31 cellular contexts compared by ENCODE assay signal in the genomic region with DNA sequence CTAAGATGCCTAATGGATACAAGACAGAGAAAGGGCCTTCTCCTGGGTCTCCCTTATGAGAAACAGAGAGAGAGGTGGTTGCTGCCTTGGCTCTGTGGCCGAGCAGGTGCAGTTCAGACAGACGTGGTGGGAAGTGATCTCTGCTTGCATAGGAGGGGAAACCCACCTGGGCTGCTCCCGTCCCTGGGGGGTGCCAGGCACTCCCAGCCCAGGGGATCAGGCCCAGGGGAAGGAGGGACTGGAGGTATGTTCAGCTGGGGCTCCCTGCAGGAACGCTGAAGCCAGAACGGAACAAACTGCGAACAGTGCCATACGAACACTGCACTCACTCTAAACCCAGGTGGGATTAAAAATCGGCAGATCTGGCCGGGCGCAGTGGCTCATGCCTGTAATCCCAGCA. TPM values are rescaled to one million over a fixed set of nuclear protein-coding genes. Genes with fewer than 3 reads are reported as not detected.
"Had no signal": no experiment of that assay in that cellular context is flagged by ENCODE, and none has a peak within 500 bp of the region (broad histone marks: within the 10 kb centered on the region; RNA-seq: fewer than 3 reads in every experiment).

No MANE protein-coding gene starts in this region.

- H3K36me3 ChIP-seq: left lung, lower lobe of right lung, neural progenitor cell, pancreas, prostate gland, sigmoid colon, spleen, tibial nerve, upper lobe of right lung had no signal

- H3K9ac ChIP-seq: neural progenitor cell had no signal

- FAIRE-seq: islet of Langerhans, kidney, pancreas, small intestine, urothelium cell line had no signal

- ATAC-seq: left lung; lower lobe of right lung; natural killer cell; right cardiac atrium; stimulated activated memory B cell treated with anti-CD40 and anti-IgM and Interleukin-4, amounts not matched to agents 10 μg/mL and 1 μg/mL and 100 μg/mL, for 72 hours; stimulated activated naive CD8-positive, alpha-beta T cell treated with anti-CD3 and anti-CD28 coated beads, Interleukin-15, amount 100 ng/mL, for 72 hours; upper lobe of right lung had no signal

- DNase-seq: hypothalamus; immature natural killer cell; kidney; left colon; left lung; lower lobe of right lung; mammary epithelial cell; mesenchymal stem cell; naive B cell; natural killer cell; nephron progenitor cell; pancreas; retina; right cardiac atrium; sigmoid colon; spleen; stimulated activated CD4-positive, alpha-beta T cell treated with anti-CD3 and anti-CD28 coated beads, Interleukin-2, amount 100 ng/mL, for 48 hours; stimulated activated CD4-positive, alpha-beta T cell treated with anti-CD3 and anti-CD28 coated beads, Interleukin-4, amount 100 ng/mL, for 4 hours; stimulated activated CD8-positive, alpha-beta memory T cell treated with anti-CD3 and anti-CD28 coated beads, Interleukin-4, amount 100 ng/mL, for 48 hours; stimulated activated naive CD4-positive, alpha-beta T cell treated with Interleukin-2 at 50 U/mL for 16 hours; stimulated activated naive CD8-positive, alpha-beta T cell treated with anti-CD3 and anti-CD28 coated beads, Interleukin-15, amount 100 ng/mL, for 72 hours; substantia nigra; upper lobe of right lung had no signal

- H3K9me3 ChIP-seq: left lung, lower lobe of right lung, pancreas, prostate gland, sigmoid colon, spleen, tibial nerve, upper lobe of right lung had no signal

- H3K4me3 ChIP-seq: left lung, lower lobe of right lung, neural progenitor cell, pancreas, prostate gland, sigmoid colon, spleen, tibial nerve, upper lobe of right lung had no signal

- H3K27me3 ChIP-seq: neural progenitor cell, pancreas, sigmoid colon, tibial nerve had no signal

- H3K27ac ChIP-seq: left lung, lower lobe of right lung, neural progenitor cell, pancreas, prostate gland, sigmoid colon, spleen, tibial nerve, upper lobe of right lung had no signal

- H3K4me1 ChIP-seq: left lung, lower lobe of right lung, neural progenitor cell, pancreas, prostate gland, sigmoid colon, spleen, tibial nerve, upper lobe of right lung had no signal

- H3K4me2 ChIP-seq: neural progenitor cell had no signal

RNA-seq across cellular contexts. Expression of a gene that starts 35.7 kb away (rescaled TPM):
- total RNA-seq: natural killer cell, omental fat pad, right cardiac atrium, sigmoid colon, spleen, tibial nerve had no signal
- polyA plus RNA-seq: immature natural killer cell, right cardiac atrium, spleen had no signal
